ENCODE assay signal across 34 cellular contexts in the genomic region with DNA sequence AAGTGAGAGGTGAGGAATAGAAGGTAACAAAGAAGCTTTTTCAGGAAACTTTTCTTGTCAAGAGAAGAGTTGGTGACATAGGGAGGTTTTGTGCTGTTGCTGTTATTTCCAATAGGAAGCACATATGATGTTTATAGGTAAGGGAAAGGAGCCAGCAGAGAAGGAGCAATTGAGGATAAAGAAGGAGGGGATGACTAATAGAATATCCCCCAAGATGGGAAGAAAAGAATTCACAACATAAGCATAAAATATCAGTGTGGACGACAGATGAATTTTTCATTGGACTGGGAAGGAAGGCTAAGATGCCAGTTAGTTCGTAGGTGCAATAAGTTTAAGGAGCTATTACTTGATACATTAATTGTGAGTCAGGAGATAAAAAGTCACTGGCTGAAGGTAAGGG. TPM values are rescaled to one million over a fixed set of nuclear protein-coding genes. Genes with fewer than 3 reads are reported as not detected.
"Had no signal": no experiment of that assay in that cellular context is flagged by ENCODE, and none has a peak within 500 bp of the region (broad histone marks: within the 10 kb centered on the region; RNA-seq: fewer than 3 reads in every experiment).

No MANE protein-coding gene starts in this region.

- H3K27ac Mint-ChIP-seq: activated CD4-positive, alpha-beta T cell treated with anti-CD3 and anti-CD28 coated beads for 36 hours; activated CD4-positive, alpha-beta T cell treated with anti-CD3 and anti-CD28 coated beads, Interleukin-2, amount 10 ng/mL, durations not matched to agents 7 days and 5 days; activated naive CD4-positive, alpha-beta T cell treated with anti-CD3 and anti-CD28 coated beads, Interleukin-2, amount 10 ng/mL, durations not matched to agents 7 days and 5 days; activated naive CD8-positive, alpha-beta T cell; activated naive CD8-positive, alpha-beta T cell treated with anti-CD3 and anti-CD28 coated beads, Interleukin-2, amount 50 U/mL, for 24 hours; activated T-helper 1 cell treated with anti-CD3 and anti-CD28 coated beads, Interleukin-12 subunit alpha, Interleukin-12 subunit beta, Interleukin-2, Interleukin-4 antibody, amounts not matched to agents 30 ng/mL and 10 ng/mL and 1 ng/mL, durations not matched to agents 14 hours and 24 hours and 36 hours; T-helper 1 cell treated with Interleukin-12 subunit alpha and Interleukin-12 subunit beta and Interleukin-4 antibody, amounts not matched to agents 30 μg/mL and 1 μg/mL, for 36 hours; T-helper 2 cell treated with Interferon-gamma antibody and Interleukin-4, amounts not matched to agents 5 μg/mL and 100 μg/mL, for 36 hours; WTC11 had no signal

- FAIRE-seq: TTC549 had no signal

- H3K9ac ChIP-seq: SK-N-SH had no signal

- H3K4me1 Mint-ChIP-seq: activated CD4-positive, alpha-beta T cell treated with anti-CD3 and anti-CD28 coated beads for 36 hours; activated CD4-positive, alpha-beta T cell treated with anti-CD3 and anti-CD28 coated beads, Interleukin-2, amount 10 ng/mL, durations not matched to agents 7 days and 5 days; activated naive CD4-positive, alpha-beta T cell treated with anti-CD3 and anti-CD28 coated beads, Interleukin-2, amount 10 ng/mL, durations not matched to agents 7 days and 5 days; activated naive CD8-positive, alpha-beta T cell treated with anti-CD3 and anti-CD28 coated beads, Interleukin-2, amount 50 U/mL, for 24 hours; WTC11 had no signal

- H3K36me3 Mint-ChIP-seq: activated naive CD4-positive, alpha-beta T cell treated with anti-CD3 and anti-CD28 coated beads, Interleukin-2, amount 10 ng/mL, durations not matched to agents 7 days and 5 days had no signal

- H3K4me3 Mint-ChIP-seq: activated CD4-positive, alpha-beta T cell treated with anti-CD3 and anti-CD28 coated beads for 36 hours; activated CD4-positive, alpha-beta T cell treated with anti-CD3 and anti-CD28 coated beads, Interleukin-2, amount 10 ng/mL, durations not matched to agents 7 days and 5 days; activated naive CD4-positive, alpha-beta T cell treated with anti-CD3 and anti-CD28 coated beads, Interleukin-2, amount 10 ng/mL, durations not matched to agents 7 days and 5 days; activated naive CD8-positive, alpha-beta T cell; activated naive CD8-positive, alpha-beta T cell treated with anti-CD3 and anti-CD28 coated beads, Interleukin-2, amount 50 U/mL, for 24 hours; activated T-cell treated with anti-CD3 and anti-CD28 coated beads, Interleukin-2, amount 50 U/mL, for 4 hours; activated T-helper 1 cell treated with anti-CD3 and anti-CD28 coated beads, Interleukin-12 subunit alpha, Interleukin-12 subunit beta, Interleukin-2, Interleukin-4 antibody, amounts not matched to agents 30 ng/mL and 10 ng/mL and 1 ng/mL, durations not matched to agents 14 hours and 24 hours and 36 hours; T-helper 1 cell treated with Interleukin-12 subunit alpha and Interleukin-12 subunit beta and Interleukin-4 antibody, amounts not matched to agents 30 μg/mL and 1 μg/mL, for 36 hours; T-helper 2 cell treated with Interferon-gamma antibody and Interleukin-4, amounts not matched to agents 5 μg/mL and 100 μg/mL, for 36 hours; WTC11 had no signal

- H3K27me3 ChIP-seq: body of pancreas, breast epithelium, Peyer's patch, SJSA1 had no signal

- H3K4me1 ChIP-seq: body of pancreas, breast epithelium, Peyer's patch, SJSA1 had no signal

- H3K36me3 ChIP-seq: breast epithelium, Peyer's patch had no signal

- DNase-seq: activated CD4-positive, alpha-beta T cell treated with anti-CD3 and anti-CD28 coated beads for 36 hours; activated CD4-positive, alpha-beta T cell treated with anti-CD3 and anti-CD28 coated beads, Interleukin-2, amount 10 ng/mL, durations not matched to agents 7 days and 5 days; activated CD4-positive, alpha-beta T cell treated with anti-CD3 and anti-CD28 coated beads, Interleukin-2, amount 50 U/mL, for 48 hours; activated CD8-positive, alpha-beta memory T cell treated with anti-CD3 and anti-CD28 coated beads, Interleukin-2, amount 50 U/mL, for 4 hours; activated effector memory CD4-positive, alpha-beta T cell treated with Interleukin-2 at 50 U/mL for 16 hours; activated naive CD4-positive, alpha-beta T cell treated with anti-CD3 and anti-CD28 coated beads, Interleukin-2, amount 10 ng/mL, durations not matched to agents 7 days and 5 days; activated naive CD8-positive, alpha-beta T cell treated with anti-CD3 and anti-CD28 coated beads, Interleukin-2, amount 50 U/mL, for 24 hours; activated T-cell treated with anti-CD3 and anti-CD28 coated beads for 4 hours; activated T-cell treated with anti-CD3 and anti-CD28 coated beads, Interleukin-2, amount 50 U/mL, for 4 hours; aorta; body of pancreas; NCI-H1092 treated with DMSO at 0.1 percent for 48 hours; NCI-H1417; NCI-H146; NCI-H1930; NCI-H2081 treated with DMSO at 0.1 percent for 48 hours; NCI-H226; NCI-H526; NCI-H748 treated with DMSO at 0.1 percent for 48 hours; NK-92 treated with Interleukin-12 subunit alpha and Interleukin-12 subunit beta, amount 100 ng/mL, for 24 hours; PC-3; Peyer's patch; RPMI8226; SHP77 treated with DMSO at 0.1 percent for 48 hours; SK-N-SH had no signal

- H3K27ac ChIP-seq: body of pancreas, breast epithelium, Peyer's patch, SJSA1 had no signal

- H3K4me2 ChIP-seq: SK-N-SH had no signal

- H3K9me2 ChIP-seq: SK-N-SH had no signal

- H3K9me3 ChIP-seq: body of pancreas, Peyer's patch, SJSA1 had no signal

- H3K4me3 ChIP-seq: body of pancreas, breast epithelium, Peyer's patch, SJSA1 had no signal

- ATAC-seq: activated CD4-positive, alpha-beta T cell treated with anti-CD3 and anti-CD28 coated beads for 36 hours; activated CD4-positive, CD25-positive, alpha-beta regulatory T cell treated with anti-CD3 and anti-CD28 coated beads, Interleukin-2, amount 50 U/mL, for 24 hours; activated naive CD8-positive, alpha-beta T cell treated with anti-CD3 and anti-CD28 coated beads, Interleukin-2, amount 50 U/mL, for 24 hours; activated T-cell treated with anti-CD3 and anti-CD28 coated beads, Interleukin-2, amount 50 U/mL, for 4 hours; body of pancreas; PC-3; WTC11 had no signal

RNA-seq across cellular contexts. Expression of a gene that starts 8.5 kb away (rescaled TPM):
- total RNA-seq: activated CD4-positive, alpha-beta T cell treated with anti-CD3 and anti-CD28 coated beads for 36 hours; activated CD4-positive, alpha-beta T cell treated with anti-CD3 and anti-CD28 coated beads, Interleukin-2, amount 10 ng/mL, durations not matched to agents 7 days and 5 days; activated T-helper 1 cell treated with anti-CD3 and anti-CD28 coated beads, Interleukin-12 subunit alpha, Interleukin-12 subunit beta, Interleukin-2, Interleukin-4 antibody, amounts not matched to agents 30 ng/mL and 10 ng/mL and 1 ng/mL, durations not matched to agents 14 hours and 24 hours and 36 hours; Peyer's patch had no signal
